In genomic region chr15:39786444-39787056, GRCh38 we compare ENCODE assay signal across 8 cellular contexts. TPM values are rescaled to one million over a fixed set of nuclear protein-coding genes. Genes with fewer than 3 reads are reported as not detected.
A peak's percentile ranks its signal among the peaks of the same experiment; 100 is the strongest.
DNase-seq lines count a peak whose midpoint lies in the region; ATAC-seq and TF ChIP-seq lines count a peak whose summit lies in the region.

No MANE protein-coding gene starts in this region.

- H3K9me3 ChIP-seq in colonic mucosa = no peaks in the 10 kb centered on the region
- no peaks in the 10 kb centered on the region for H3K9me3 ChIP-seq in mucosa of descending colon

- H3K9ac ChIP-seq in colonic mucosa (ENCODE audit: low read depth in 2 of 2, low read length in 2 of 2) = no peak overlapping the region

- H3K27ac ChIP-seq in colonic mucosa = no peak overlapping the region

- DNase-seq in DMS79 (lab: John Stamatoyannopoulos, UW) (peak; percentile 34), HuH-7.5 (ENCODE audit: low spot score) (peak; percentile 16), NOMO-1 treated with DMSO at 0.1 percent for 48 hours (lab: John Stamatoyannopoulos, UW; ENCODE audit: unreplicated experiment) (peak; percentile 51), colonic mucosa (no peak), mucosa of descending colon (no peak), left colon (no peak)

- ATAC-seq in mucosa of descending colon (no peak), GM21529 (IDR thresholded peaks at IDR 0.05; ENCODE audit: unreplicated experiment) (no peak), left colon (no peak), HG03571 (IDR thresholded peaks at IDR 0.05; ENCODE audit: unreplicated experiment) (no peak)

- TF ChIP-seq CTCF in colonic mucosa (IDR thresholded peaks at IDR 0.05) (peak; percentile 59), mucosa of descending colon (IDR thresholded peaks at IDR 0.05) (peak; percentile 29)

- no peaks in the 10 kb centered on the region for H3K27me3 ChIP-seq in colonic mucosa

- intact Hi-C loops in colonic mucosa (cut with DNase I) = loop anchor here (5.0 to 10.0 kb wide), 2 partner anchors 91 to 188 kb away; no protein-coding TSS in a partner anchor
- intact Hi-C loops in mucosa of descending colon (cut with DNase I, micrococcal nuclease) = no loop called here
- intact Hi-C loops in left colon (cut with DNase I, micrococcal nuclease) = no loop called here

- H3K36me3 ChIP-seq in colonic mucosa = no peaks in the 10 kb centered on the region
- no peaks in the 10 kb centered on the region for H3K36me3 ChIP-seq in mucosa of descending colon (ENCODE audit: low read depth)

- H3K4me1 ChIP-seq in colonic mucosa (no peaks in the 10 kb centered on the region), mucosa of descending colon (ENCODE audit: low read depth) (peaks cover 5% of the 10 kb centered on the region)

- H3K4me3 ChIP-seq in colonic mucosa (no peak overlapping the region), mucosa of descending colon (no peak overlapping the region)

RNA-seq across cellular contexts. Expression of gene FSIP1, which starts 3.9 kb away (rescaled TPM):
- total RNA-seq in colonic mucosa (1 to 10 TPM; 4.1 to 5.3 TPM), mucosa of descending colon (10 to 100 TPM in 1 of 3 donors, 1 to 10 TPM in 2; 4.1 to 12.1 (median 5.1) TPM), left colon (1 to 10 TPM; 8.2 to 8.6 TPM)

Comparison
In these comparisons a context has a peak if more than half of its experiments do, and no peak if none do; other contexts are left out.
1. DNase-seq: peak in DMS79 (single experiment), HuH-7.5 (single experiment) and NOMO-1 treated with DMSO at 0.1 percent for 48 hours (single experiment); none in colonic mucosa (single experiment), mucosa of descending colon (0 of 3) and left colon (0 of 2).